Comparison of ENCODE assay signal across 7 cellular contexts in genomic region chr3:168040624-168041208, GRCh38. TPM values are rescaled to one million over a fixed set of nuclear protein-coding genes. Genes with fewer than 3 reads are reported as not detected.
A peak's percentile ranks its signal among the peaks of the same experiment; 100 is the strongest.
DNase-seq lines count a peak whose midpoint lies in the region; ATAC-seq and TF ChIP-seq lines count a peak whose summit lies in the region.

No MANE protein-coding gene starts in this region.

- H3K9ac ChIP-seq in trophoblast cell (ENCODE audit: low read length) = no peak overlapping the region

- WGBS in trophoblast cell (ENCODE audit: extremely low coverage, insufficient coverage, insufficient read length) = no CpG with 5 or more reads among the region's 6 CpGs

- no peaks in the 10 kb centered on the region for H3K9me3 ChIP-seq in trophoblast cell (ENCODE audit: insufficient read depth, low read depth, low read length)

- no peaks in the 10 kb centered on the region for H3K4me1 ChIP-seq in trophoblast cell (ENCODE audit: control insufficient read depth in 1 of 2, insufficient read depth in 2 of 2, low read length in 2 of 2)

- H2BK5ac ChIP-seq in trophoblast cell (ENCODE audit: low read depth, low read length, poor library complexity) = no peak overlapping the region

- no peak overlapping the region for H3K14ac ChIP-seq in trophoblast cell (ENCODE audit: low read length)

- peak; percentile 57 for ATAC-seq in esophagus mucosa

- no peak overlapping the region for H4K12ac ChIP-seq in trophoblast cell (ENCODE audit: low read depth, low read length)

- no peak overlapping the region for H2AK5ac ChIP-seq in trophoblast cell (ENCODE audit: low read length)

- no peak overlapping the region for H3K27ac ChIP-seq in trophoblast cell (ENCODE audit: low read depth, low read length)

- H4K91ac ChIP-seq in trophoblast cell (ENCODE audit: low read depth, low read length) = no peak overlapping the region

- no peak overlapping the region for H3K23ac ChIP-seq in trophoblast cell (ENCODE audit: low read length)

- H3K4ac ChIP-seq in trophoblast cell (ENCODE audit: low read depth, low read length) = no peak overlapping the region

- H3K79me2 ChIP-seq in trophoblast cell (ENCODE audit: control insufficient read depth, insufficient read depth, low read length, poor library complexity) = no peaks in the 10 kb centered on the region

- TF ChIP-seq CTCF in GM12873 (IDR thresholded peaks at IDR 0.05; ENCODE audit: insufficient read depth, low read depth, low read length, missing control alignments) (peak; percentile 68), LNCaP clone FGC (IDR thresholded peaks at IDR 0.05; ENCODE audit: control insufficient read depth, extremely low read depth, insufficient read depth) (peak; percentile 87)

- no peak overlapping the region for H2AFZ ChIP-seq in trophoblast cell (ENCODE audit: insufficient read depth, low read length, poor library complexity)

- H3K4me3 ChIP-seq in LNCaP clone FGC (ENCODE audit: low read depth, low read length) = no peak overlapping the region
- no peak overlapping the region for H3K4me3 ChIP-seq in trophoblast cell (ENCODE audit: low read depth, low read length)

- H3K36me3 ChIP-seq in trophoblast cell (ENCODE audit: control insufficient read depth in 1 of 2, insufficient read depth in 2 of 2, low read length in 2 of 2) = peaks cover 6 to 7% of the 10 kb centered on the region in 2 experiments

- no peak overlapping the region for H2BK12ac ChIP-seq in trophoblast cell (ENCODE audit: low read length)

- H3K79me1 ChIP-seq in trophoblast cell (ENCODE audit: low read length) = no peaks in the 10 kb centered on the region

- no peak overlapping the region for H4K8ac ChIP-seq in trophoblast cell (ENCODE audit: low read depth, low read length)

- H3K4me2 ChIP-seq in trophoblast cell (ENCODE audit: low read length) = no peak overlapping the region

- H3K27me3 ChIP-seq in trophoblast cell (ENCODE audit: insufficient read depth, low read length) = no peaks in the 10 kb centered on the region

- no peak overlapping the region for H2BK120ac ChIP-seq in trophoblast cell (ENCODE audit: insufficient read depth, low read length, poor library complexity)

- DNase-seq in H4 (ENCODE audit: low spot score) (peak; percentile 75), LNCaP clone FGC (ENCODE audit: low read depth) (peak; percentile 74), RKO (ENCODE audit: low spot score) (peak; percentile 72), trophoblast cell (peak; percentile 31 to 72), T-helper 9 cell (no peak)

- no peak overlapping the region for H3K18ac ChIP-seq in trophoblast cell (ENCODE audit: low read length)

RNA-seq across cellular contexts. Expression of gene GOLIM4, which starts 55.0 kb away (rescaled TPM):
- total RNA-seq in H4 (2014; rRNA removed; shearing (Covaris generic)) = 31.2 and 42.0 TPM in 2 replicates
- 8.6 TPM for total RNA-seq in esophagus mucosa
- polyA plus RNA-seq in trophoblast cell (2013) = 26.8 and 28.4 TPM in 2 replicates
